In the genomic region with DNA sequence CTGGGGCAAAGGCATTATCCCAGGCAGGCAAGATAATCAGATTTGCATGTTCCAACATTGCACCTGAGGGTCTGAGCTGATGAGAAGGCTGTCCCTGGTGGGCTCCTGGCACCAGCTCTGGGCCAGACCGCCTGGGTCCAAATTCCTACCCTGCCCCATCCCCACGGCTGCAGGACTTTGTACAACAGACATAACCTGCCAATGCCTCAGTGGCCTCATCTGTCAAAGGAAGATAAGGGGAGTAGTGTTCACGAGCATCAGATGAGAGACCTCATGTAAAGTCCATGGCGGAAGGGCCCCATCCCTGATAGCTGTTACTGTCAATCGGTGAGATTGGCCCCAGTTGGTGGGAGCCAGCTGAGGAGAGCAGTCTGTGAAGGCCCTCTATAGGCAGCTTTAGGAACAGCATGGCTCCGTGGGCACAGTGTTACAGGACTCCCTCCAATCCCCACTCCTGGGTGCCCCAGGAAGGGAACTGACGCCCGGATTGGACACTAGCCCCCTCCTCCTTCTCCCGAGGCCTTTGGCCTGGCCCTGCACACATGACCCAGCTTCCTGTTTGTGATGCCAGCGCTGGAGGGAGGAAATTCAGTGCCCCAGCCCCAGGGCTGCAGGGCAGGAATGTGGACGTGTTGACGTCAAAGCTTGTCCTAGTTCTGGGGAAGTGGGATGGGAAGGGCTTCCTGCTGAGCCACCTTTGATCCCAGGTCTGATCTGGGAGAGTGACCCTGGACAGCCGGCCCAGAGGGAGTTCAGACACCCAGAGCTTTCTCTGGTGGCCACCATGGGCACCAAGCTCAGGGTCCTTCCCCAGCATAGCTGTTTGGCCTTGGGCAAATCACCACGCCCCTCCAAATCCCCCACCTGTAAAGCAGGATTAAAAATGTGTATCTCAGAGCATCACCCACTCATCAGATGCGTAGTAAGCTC, we compare ENCODE assay signal across 8 cellular contexts. TPM values are rescaled to one million over a fixed set of nuclear protein-coding genes. Genes with fewer than 3 reads are reported as not detected.
DNase-seq lines count a peak whose midpoint lies in the region; ATAC-seq and TF ChIP-seq lines count a peak whose summit lies in the region.

No MANE protein-coding gene starts in this region.

- H3K9ac ChIP-seq in fibroblast of lung (ENCODE audit: insufficient read depth, low read length) (no peak overlapping the region), neural cell (ENCODE audit: low read length) (no peak overlapping the region)

- peak overlapping the region; percentile 53 for H3K4me2 ChIP-seq in PC-9
- no peak overlapping the region for H3K4me2 ChIP-seq in fibroblast of lung (ENCODE audit: extremely low read depth, insufficient read depth, low read length)
- H3K4me2 ChIP-seq in neural cell (ENCODE audit: low read length), result no peak overlapping the region

- H3K9me3 Mint-ChIP-seq in activated T-cell treated with anti-CD3 and anti-CD28 coated beads, Interleukin-2, amount 50 U/mL, for 72 hours, result no peaks in the 10 kb centered on the region

- H3K4me3 Mint-ChIP-seq in activated T-cell treated with anti-CD3 and anti-CD28 coated beads, Interleukin-2, amount 50 U/mL, for 72 hours, result no peak overlapping the region

- no peaks in the 10 kb centered on the region for H3K9me2 ChIP-seq in PC-9 (ENCODE audit: insufficient read depth)
- no peaks in the 10 kb centered on the region for H3K9me2 ChIP-seq in neural cell (ENCODE audit: insufficient read depth, low read length)

- CTCF ChIA-PET in PC-9 (lab: Charles Lee), result interaction anchor here (0.6 to 1.5 kb wide), 13 partner anchors 10 to 226 kb away, joined by 3 to 19 read pairs (median 4); partner anchors contain the start of gene DUSP1

- H3F3A ChIP-seq in PC-9 (ENCODE audit: insufficient read depth, low read depth), result peaks cover 4% of the 10 kb centered on the region; the same call in 1 of the 2 replicates
- no peaks in the 10 kb centered on the region for H3F3A ChIP-seq in neural cell (ENCODE audit: insufficient read depth, low read length, poor library complexity, severe bottlenecking)

- no TSS peak for BruUV-seq in PC-9 (replicated peaks; lab: Mats Ljungman, UMichigan)

- H3K4me1 ChIP-seq in PC-9 (replicated peaks; ENCODE audit: insufficient read depth) (peaks cover 14% of the 10 kb centered on the region), fibroblast of lung (ENCODE audit: control insufficient read depth, extremely low read depth, insufficient read depth, low read length) (peaks cover 2% of the 10 kb centered on the region)

- POLR2A ChIA-PET in PC-9 (lab: Charles Lee; ENCODE audit: unreplicated experiment), result interaction anchor here (0.5 to 0.7 kb wide), 3 partner anchors 14 to 63 kb away, joined by 3 to 6 read pairs (median 4); no protein-coding TSS in a partner anchor

- H3K36me3 ChIP-seq in PC-9 (ENCODE audit: low read depth), result no peaks in the 10 kb centered on the region
- H3K36me3 ChIP-seq in fibroblast of lung (ENCODE audit: control insufficient read depth, insufficient read depth, low read length), result no peaks in the 10 kb centered on the region
- no peaks in the 10 kb centered on the region for H3K36me3 ChIP-seq in neural cell (ENCODE audit: insufficient read depth, low read length)

- H3K27me3 ChIP-seq in PC-9 (ENCODE audit: insufficient read depth, low read depth), result no peaks in the 10 kb centered on the region
- H3K27me3 ChIP-seq in fibroblast of lung (ENCODE audit: control insufficient read depth, insufficient read depth, low read length), result no peaks in the 10 kb centered on the region
- no peaks in the 10 kb centered on the region for H3K27me3 ChIP-seq in neural cell (ENCODE audit: insufficient read depth, low read depth, low read length)

- H3K79me2 ChIP-seq in PC-9 (ENCODE audit: low read depth) (no peaks in the 10 kb centered on the region), fibroblast of lung (ENCODE audit: control insufficient read depth, insufficient read depth, low read length) (no peaks in the 10 kb centered on the region), neural cell (replicated peaks; ENCODE audit: insufficient read depth, low read length) (no peaks in the 10 kb centered on the region)

- H3K27ac Mint-ChIP-seq in activated T-cell treated with anti-CD3 and anti-CD28 coated beads, Interleukin-2, amount 50 U/mL, for 72 hours, result no peak overlapping the region

- intact Hi-C loops in PC-9 (cut with micrococcal nuclease; ENCODE audit: unreplicated experiment), result loop anchor here (1.0 to 5.0 kb wide), 6 partner anchors 87 to 902 kb away; partner anchors contain the start of genes BNIP1 and BOD1

- H3K27me3 Mint-ChIP-seq in activated T-cell treated with anti-CD3 and anti-CD28 coated beads, Interleukin-2, amount 50 U/mL, for 72 hours (ENCODE audit: low read depth), result peaks cover 15% of the 10 kb centered on the region

- peaks cover 8% of the 10 kb centered on the region for H3K4me1 Mint-ChIP-seq in activated T-cell treated with anti-CD3 and anti-CD28 coated beads, Interleukin-2, amount 50 U/mL, for 72 hours (ENCODE audit: low read depth)

- H3K9me3 ChIP-seq in PC-9 (ENCODE audit: insufficient read depth, low read depth), result no peaks in the 10 kb centered on the region
- no peaks in the 10 kb centered on the region for H3K9me3 ChIP-seq in fibroblast of lung (ENCODE audit: control insufficient read depth, insufficient read depth, low read depth, low read length)
- no peaks in the 10 kb centered on the region for H3K9me3 ChIP-seq in neural cell (ENCODE audit: low read length)

- H2AFZ ChIP-seq in PC-9, result no peak overlapping the region
- H2AFZ ChIP-seq in fibroblast of lung (ENCODE audit: low read length), result peak overlapping the region; percentile 21
- H2AFZ ChIP-seq in neural cell (ENCODE audit: low read depth, low read length), result no peak overlapping the region

- H4K20me1 ChIP-seq in PC-9 (ENCODE audit: insufficient read depth) (no peaks in the 10 kb centered on the region), fibroblast of lung (ENCODE audit: control insufficient read depth, extremely low read depth, insufficient read depth, low read length) (no peaks in the 10 kb centered on the region), neural cell (ENCODE audit: insufficient read depth) (no peaks in the 10 kb centered on the region)

- no peaks in the 10 kb centered on the region for H3K36me3 Mint-ChIP-seq in activated T-cell treated with anti-CD3 and anti-CD28 coated beads, Interleukin-2, amount 50 U/mL, for 72 hours (ENCODE audit: insufficient read depth in 2 of 2)

- ATAC-seq in GM18868 (IDR thresholded peaks at IDR 0.05; ENCODE audit: unreplicated experiment), result peak; percentile 79
- peak; percentile 76 for ATAC-seq in HG03378 (IDR thresholded peaks at IDR 0.05; ENCODE audit: unreplicated experiment)
- ATAC-seq in activated T-cell treated with anti-CD3 and anti-CD28 coated beads, Interleukin-2, amount 50 U/mL, for 72 hours (replicated peaks in 1 of 2), result peak; percentile 79
- peak; percentile 67 for ATAC-seq in stimulated activated naive CD8-positive, alpha-beta T cell treated with anti-CD3 and anti-CD28 coated beads, Interleukin-15, Interleukin-2, amounts not matched to agents 100 U/mL and 50 U/mL, for 24 hours

- DNase-seq in AG10803 (ENCODE audit: low read depth), result peak; percentile 59
- peak; percentile 74 to 80 for DNase-seq in PC-9
- DNase-seq in activated T-cell treated with anti-CD3 and anti-CD28 coated beads, Interleukin-2, amount 50 U/mL, for 72 hours, result peak; percentile 69 to 74
- peak; percentile 47 to 61 for DNase-seq in fibroblast of lung (ENCODE audit: low read depth in 2 of 2)
- DNase-seq in stimulated activated naive CD8-positive, alpha-beta T cell treated with anti-CD3 and anti-CD28 coated beads, Interleukin-15, Interleukin-2, amounts not matched to agents 100 U/mL and 50 U/mL, for 24 hours, result peak; percentile 75

- no peak for TF ChIP-seq EP300 in neural cell (conservative IDR thresholded peaks at IDR 0.05; ENCODE audit: poor library complexity, severe bottlenecking)

- peak; percentile 41 for TF ChIP-seq RAD21 in neural cell (conservative IDR thresholded peaks at IDR 0.05)

- H3K27ac ChIP-seq in PC-9 (0 out of 2 replicates have a peak overlapping the region, but pooled peaks have one; percentile 18), fibroblast of lung (ENCODE audit: insufficient read depth, low read length) (peak overlapping the region; percentile 43), neural cell (ENCODE audit: low read length) (no peak overlapping the region)

- TF ChIP-seq CTCF in AG10803 (conservative IDR thresholded peaks at IDR 0.05; ENCODE audit: low read length) (peak; percentile 87), PC-9 (conservative IDR thresholded peaks at IDR 0.05) (peak; percentile 88), fibroblast of lung (conservative IDR thresholded peaks at IDR 0.05 in 1 of 2, IDR thresholded peaks at IDR 0.05 in 1 of 2; ENCODE audit: low read depth in 1 of 2, low read length in 2 of 2) (peak; percentile 83 to 95), neural cell (IDR thresholded peaks at IDR 0.05; ENCODE audit: poor library complexity, severe bottlenecking) (peak; percentile 62)

- H3K4me3 ChIP-seq in AG10803 (ENCODE audit: low read length) (no peak overlapping the region), PC-9 (no peak overlapping the region), fibroblast of lung (replicated peaks in 1 of 4; ENCODE audit: control extremely low read depth in 1 of 4, insufficient read depth in 1 of 4, low read depth in 3 of 4, low read length in 4 of 4) (no peak overlapping the region), neural cell (ENCODE audit: low read length) (no peak overlapping the region)

TF ChIP-seq in neural cell, 6 proteins besides CTCF, POLR2A, EP300 and RAD21:
- TF ChIP-seq POLR2AphosphoS5 (IDR thresholded peaks at IDR 0.05) (no peak), SMC3 (conservative IDR thresholded peaks at IDR 0.05; ENCODE audit: poor library complexity) (peak; percentile 38)

RNA-seq across cellular contexts. Expression of gene DUSP1, which starts 56.2 kb away (rescaled TPM):
- 10.3 and 18.4 TPM in 2 replicates for total RNA-seq in PC-9 (2021)
- 10 to 100 TPM; 14.5 to 24.5 TPM for total RNA-seq in activated T-cell treated with anti-CD3 and anti-CD28 coated beads, Interleukin-2, amount 50 U/mL, for 72 hours
- 56.5 and 148 TPM in 2 replicates for total RNA-seq in fibroblast of lung
- 121 and 291 TPM in 2 replicates for polyA plus RNA-seq in fibroblast of lung
- 89.4 and 192 TPM in 2 replicates for polyA plus RNA-seq in fibroblast of lung (2012)
- polyA minus RNA-seq in fibroblast of lung (ENCODE audit: low replicate concordance), result 200 and 307 TPM in 2 replicates
- polyA plus RNA-seq in neural cell, result 48.3 and 52.9 TPM in 2 replicates
- 97.5 and 131 TPM in 2 replicates for polyA minus RNA-seq in neural cell
